ENCODE assay signal across 22 cellular contexts in genomic region chr9:90940280-90940679, GRCh38.
DNase-seq lines count a peak whose midpoint lies in the region; ATAC-seq, FAIRE-seq and TF ChIP-seq lines count a peak whose summit lies in the region.
"Had no signal": no experiment of that assay in that cellular context is flagged by ENCODE, and none has a peak within 500 bp of the region (broad histone marks: within the 10 kb centered on the region; RNA-seq: fewer than 3 reads in every experiment).

No MANE protein-coding gene starts in this region.

- SMC1A ChIA-PET in GM12878 (lab: Charles Lee; ENCODE audit: uncharacterized antibody, unreplicated experiment): no interaction called here

- BruUV-seq in GM12878 (replicated peaks; lab: Mats Ljungman, UMichigan) (no TSS peak), MCF 10A (replicated peaks; lab: Mats Ljungman, UMichigan) (no TSS peak)

- no peak for DNase-seq in GM12878 (ENCODE audit: low read depth, low spot score)
- DNase-seq in body of pancreas: no peak
- DNase-seq in MCF 10A (ENCODE audit: unreplicated experiment): no peak
- DNase-seq: Calu3; CD4-positive, alpha-beta memory T cell; COR-L47; DMS53; DMS79 treated with DMSO at 0.1 percent for 48 hours; GF-D8; GM23248; H7; HCEC 1CT had no signal

- H3K27ac ChIP-seq in C4-2B (peak overlapping the region; percentile 31), KMS-11 (peak overlapping the region; percentile 89), GM12878 (ENCODE audit: control insufficient read depth, insufficient read depth) (no peak overlapping the region), body of pancreas (no peak overlapping the region)
- H3K27ac ChIP-seq: 22Rv1, BLaER1, GM23248 had no signal

- 0% methylated on average over 1 of the region's 1 CpG for WGBS in GM12878 (ENCODE audit: insufficient coverage, insufficient replicate concordance, low lambda C conversion rate, missing lambda C conversion rate)
- WGBS in body of pancreas, 2 donors: 62 to 100% methylated on average over 1 of the region's 1 CpG

- no peaks in the 10 kb centered on the region for H3K27me3 Mint-ChIP-seq in MCF 10A (ENCODE audit: insufficient read depth, unreplicated experiment)

- ATAC-seq in GM12878 (no peak), body of pancreas (no peak), GM18517 (IDR thresholded peaks at IDR 0.05; ENCODE audit: unreplicated experiment) (no peak)

- no peaks in the 10 kb centered on the region for H4K20me1 ChIP-seq in KMS-11 (ENCODE audit: insufficient read depth)
- no peaks in the 10 kb centered on the region for H4K20me1 ChIP-seq in GM12878 (ENCODE audit: control insufficient read depth, insufficient read depth)
- H4K20me1 ChIP-seq: BLaER1 had no signal

- RAD21 ChIA-PET in GM12878 (lab: Charles Lee; ENCODE audit: unreplicated experiment): no interaction called here

- H3K4me1 Mint-ChIP-seq in MCF 10A (ENCODE audit: insufficient read depth, unreplicated experiment): peaks cover 24% of the 10 kb centered on the region
- H3K4me1 Mint-ChIP-seq: B cell; CD4-positive, alpha-beta memory T cell had no signal

- intact Hi-C loops in GM12878 (cut with micrococcal nuclease; ENCODE audit: unreplicated experiment) (no loop called here), body of pancreas (cut with DNase I) (no loop called here), MCF 10A (cut with micrococcal nuclease) (no loop called here)

- TF ChIP-seq EP300 in GM12878 (IDR thresholded peaks at IDR 0.05; ENCODE audit: borderline replicate concordance in 1 of 2, control insufficient read depth in 1 of 2, low read depth in 2 of 2, low read length in 2 of 2): no peak

- H3K4me3 ChIP-seq in KMS-11 (IDR thresholded peaks at IDR 0.05; ENCODE audit: insufficient read depth, low read depth, low read length): no peak overlapping the region
- no peak overlapping the region for H3K4me3 ChIP-seq in GM12878
- no peak overlapping the region for H3K4me3 ChIP-seq in body of pancreas
- H3K4me3 ChIP-seq: BLaER1, GM23248 had no signal

- POLR2A ChIA-PET in GM12878 (lab: Charles Lee): no interaction called here
- POLR2A ChIA-PET in MCF 10A (lab: Yijun Ruan, JAX): interaction anchor here (1.3 kb wide), 1 partner anchor 30 kb away, joined by 3 read pairs; no protein-coding TSS in a partner anchor

- H3K79me2 ChIP-seq in KMS-11 (ENCODE audit: insufficient read depth, low read depth) (no peaks in the 10 kb centered on the region), GM12878 (ENCODE audit: control insufficient read depth, insufficient read depth, low read length) (no peaks in the 10 kb centered on the region)

- peaks cover 7% of the 10 kb centered on the region; the same call in 2 of the 3 replicates for H3K9me3 ChIP-seq in GM12878 (replicated peaks; ENCODE audit: control insufficient read depth, insufficient read depth, low read length)
- no peaks in the 10 kb centered on the region for H3K9me3 ChIP-seq in body of pancreas

- CTCF ChIA-PET in GM12878 (lab: Yijun Ruan, JAX) (interaction anchor here (1.0 kb wide), 1 partner anchor 25 kb away, joined by 4 read pairs; no protein-coding TSS in a partner anchor), MCF 10A (lab: Yijun Ruan, JAX) (interaction anchor here (0.9 kb wide), 1 partner anchor 35 kb away, joined by 3 read pairs; no protein-coding TSS in a partner anchor)

- no peak overlapping the region for H3K4me3 Mint-ChIP-seq in MCF 10A (ENCODE audit: unreplicated experiment)
- H3K4me3 Mint-ChIP-seq: B cell; CD4-positive, alpha-beta memory T cell had no signal

- H3K9ac ChIP-seq in KMS-11 (no peak overlapping the region; the same call in 1 of the 2 replicates), GM12878 (ENCODE audit: control insufficient read depth, insufficient read depth, low read length) (no peak overlapping the region)
- H3K9ac ChIP-seq: BLaER1, GM23248 had no signal

- no peak overlapping the region for H2AFZ ChIP-seq in KMS-11 (ENCODE audit: low read depth)
- no peak overlapping the region for H2AFZ ChIP-seq in GM12878 (ENCODE audit: control insufficient read depth, low read depth, low read length)
- H2AFZ ChIP-seq: GM23248 had no signal

- H3K36me3 Mint-ChIP-seq in MCF 10A (ENCODE audit: insufficient read depth, unreplicated experiment): no peaks in the 10 kb centered on the region
- H3K36me3 Mint-ChIP-seq: CD4-positive, alpha-beta memory T cell had no signal

- H3K9me3 Mint-ChIP-seq in MCF 10A (ENCODE audit: unreplicated experiment): peaks cover 8% of the 10 kb centered on the region

- H3K27ac Mint-ChIP-seq in MCF 10A (ENCODE audit: low read depth, unreplicated experiment): no peak overlapping the region
- H3K27ac Mint-ChIP-seq: B cell; CD4-positive, alpha-beta memory T cell had no signal

- TF ChIP-seq RAD21 in GM12878 (IDR thresholded peaks at IDR 0.05; ENCODE audit: insufficient read depth, low read depth, low read length): no peak

- no peak for TF ChIP-seq POLR2A in GM12878 (IDR thresholded peaks at IDR 0.05; ENCODE audit: low read depth, low read length)
- no peak for TF ChIP-seq POLR2A in body of pancreas (IDR thresholded peaks at IDR 0.05)

- in situ Hi-C loops in GM12878 (cut with MboI): no loop called here

- H3K36me3 ChIP-seq in KMS-11 (ENCODE audit: insufficient read depth) (no peaks in the 10 kb centered on the region), GM12878 (ENCODE audit: control insufficient read depth in 2 of 2, insufficient read depth in 2 of 2, low read length in 1 of 2) (no peaks in the 10 kb centered on the region), body of pancreas (replicated peaks in 1 of 2; ENCODE audit: insufficient read depth in 1 of 2, low read depth in 2 of 2) (no peaks in the 10 kb centered on the region)
- H3K36me3 ChIP-seq: BLaER1 had no signal

- H3K4me1 ChIP-seq in KMS-11 (ENCODE audit: low read depth, poor library complexity, severe bottlenecking) (peaks cover 93% of the 10 kb centered on the region), GM12878 (ENCODE audit: control insufficient read depth, insufficient read depth, low read length) (peaks cover 10% of the 10 kb centered on the region), body of pancreas (no peaks in the 10 kb centered on the region)

- H3K4me2 ChIP-seq in KMS-11 (peak overlapping the region; percentile 11; the same call in 1 of the 2 replicates), GM12878 (ENCODE audit: control insufficient read depth, insufficient read depth) (no peak overlapping the region)
- H3K4me2 ChIP-seq: BLaER1 had no signal

- TF ChIP-seq CTCF in C4-2B (conservative IDR thresholded peaks at IDR 0.05) (no peak), KMS-11 (conservative IDR thresholded peaks at IDR 0.05; ENCODE audit: low read depth, low read length) (no peak), GM12878 (IDR thresholded peaks at IDR 0.05 in 2 of 3, conservative IDR thresholded peaks at IDR 0.05 in 1 of 3; ENCODE audit: control insufficient read depth in 2 of 3, extremely low read depth in 1 of 3, insufficient read depth in 1 of 3, low read depth in 3 of 3, low read length in 3 of 3) (no peak), body of pancreas (IDR thresholded peaks at IDR 0.05) (no peak), MCF 10A (IDR thresholded peaks at IDR 0.05; ENCODE audit: unreplicated experiment) (no peak)

- no peak for FAIRE-seq in GM12878 (lab: Jason Lieb, UNC)
- FAIRE-seq: A204.1, GM12891, GM18507, H1 had no signal

- H3K27me3 ChIP-seq in KMS-11 (ENCODE audit: insufficient read depth, low read depth): no peaks in the 10 kb centered on the region
- peaks cover 0 to 2% of the 10 kb centered on the region in 2 experiments; a peak in 2 of 4 replicates for H3K27me3 ChIP-seq in GM12878 (replicated peaks in 1 of 2; ENCODE audit: control insufficient read depth in 2 of 2, insufficient read depth in 2 of 2, low read length in 1 of 2)
- no peaks in the 10 kb centered on the region for H3K27me3 ChIP-seq in body of pancreas
- H3K27me3 ChIP-seq: BLaER1 had no signal

TF ChIP-seq in GM12878, 131 proteins besides CTCF, POLR2A, EP300 and RAD21:
- TF ChIP-seq RUNX3 (IDR thresholded peaks at IDR 0.05; ENCODE audit: low read length) (peak; percentile 28; the same call in 1 of the 2 replicates), TCF12 (IDR thresholded peaks at IDR 0.05; ENCODE audit: low read depth, low read length) (peak; percentile 63; the same call in 1 of the 2 replicates), NFXL1 (IDR thresholded peaks at IDR 0.05; ENCODE audit: borderline replicate concordance) (no peak), IRF4 (IDR thresholded peaks at IDR 0.05; ENCODE audit: low read depth, low read length) (no peak)

Comparison
In these comparisons a context has a peak if more than half of its experiments do, and no peak if none do; other contexts are left out.
1. H3K27ac ChIP-seq: peak in C4-2B (single experiment) and KMS-11 (single experiment); none in GM12878 (single experiment) and body of pancreas (0 of 4).